ENCODE assay signal across 1 cellular context in the genomic region with DNA sequence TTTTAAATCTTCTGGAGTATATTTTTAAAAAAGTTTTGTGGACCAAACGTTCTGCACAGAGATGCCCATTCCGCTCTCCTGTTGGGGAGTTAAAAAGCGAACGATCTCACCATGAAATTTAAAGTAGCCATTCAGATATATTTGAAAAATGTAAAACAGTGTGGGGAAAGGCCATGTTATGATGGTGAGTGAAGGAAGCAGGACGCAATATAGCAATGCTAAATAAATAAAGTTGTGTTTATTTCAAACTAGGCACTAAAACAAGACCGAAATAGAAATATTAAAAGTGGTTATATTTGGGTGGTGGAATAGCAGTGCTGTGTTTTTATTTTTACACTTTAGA.
TF ChIP-seq lines count a peak whose summit lies in the region.

No MANE protein-coding gene starts in this region.

TF ChIP-seq in GM12878, 131 proteins besides CTCF, POLR2A, EP300 and RAD21 (continued from another document):
- TF ChIP-seq, protein P1, sequence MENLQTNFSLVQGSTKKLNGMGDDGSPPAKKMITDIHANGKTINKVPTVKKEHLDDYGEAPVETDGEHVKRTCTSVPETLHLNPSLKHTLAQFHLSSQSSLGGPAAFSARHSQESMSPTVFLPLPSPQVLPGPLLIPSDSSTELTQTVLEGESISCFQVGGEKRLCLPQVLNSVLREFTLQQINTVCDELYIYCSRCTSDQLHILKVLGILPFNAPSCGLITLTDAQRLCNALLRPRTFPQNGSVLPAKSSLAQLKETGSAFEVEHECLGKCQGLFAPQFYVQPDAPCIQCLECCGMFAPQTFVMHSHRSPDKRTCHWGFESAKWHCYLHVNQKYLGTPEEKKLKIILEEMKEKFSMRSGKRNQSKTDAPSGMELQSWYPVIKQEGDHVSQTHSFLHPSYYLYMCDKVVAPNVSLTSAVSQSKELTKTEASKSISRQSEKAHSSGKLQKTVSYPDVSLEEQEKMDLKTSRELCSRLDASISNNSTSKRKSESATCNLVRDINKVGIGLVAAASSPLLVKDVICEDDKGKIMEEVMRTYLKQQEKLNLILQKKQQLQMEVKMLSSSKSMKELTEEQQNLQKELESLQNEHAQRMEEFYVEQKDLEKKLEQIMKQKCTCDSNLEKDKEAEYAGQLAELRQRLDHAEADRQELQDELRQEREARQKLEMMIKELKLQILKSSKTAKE (IDR thresholded peaks at IDR 0.05; ENCODE audit: low read depth, poor library complexity, severe bottlenecking): no peak
- TF ChIP-seq ASH2L (IDR thresholded peaks at IDR 0.05; ENCODE audit: borderline replicate concordance, low read depth): 0 out of 2 replicates have a peak, but pooled peaks have one; percentile 10
- no peak for TF ChIP-seq FOXM1 (IDR thresholded peaks at IDR 0.05; ENCODE audit: low read depth, low read length)
- TF ChIP-seq, protein P2, sequence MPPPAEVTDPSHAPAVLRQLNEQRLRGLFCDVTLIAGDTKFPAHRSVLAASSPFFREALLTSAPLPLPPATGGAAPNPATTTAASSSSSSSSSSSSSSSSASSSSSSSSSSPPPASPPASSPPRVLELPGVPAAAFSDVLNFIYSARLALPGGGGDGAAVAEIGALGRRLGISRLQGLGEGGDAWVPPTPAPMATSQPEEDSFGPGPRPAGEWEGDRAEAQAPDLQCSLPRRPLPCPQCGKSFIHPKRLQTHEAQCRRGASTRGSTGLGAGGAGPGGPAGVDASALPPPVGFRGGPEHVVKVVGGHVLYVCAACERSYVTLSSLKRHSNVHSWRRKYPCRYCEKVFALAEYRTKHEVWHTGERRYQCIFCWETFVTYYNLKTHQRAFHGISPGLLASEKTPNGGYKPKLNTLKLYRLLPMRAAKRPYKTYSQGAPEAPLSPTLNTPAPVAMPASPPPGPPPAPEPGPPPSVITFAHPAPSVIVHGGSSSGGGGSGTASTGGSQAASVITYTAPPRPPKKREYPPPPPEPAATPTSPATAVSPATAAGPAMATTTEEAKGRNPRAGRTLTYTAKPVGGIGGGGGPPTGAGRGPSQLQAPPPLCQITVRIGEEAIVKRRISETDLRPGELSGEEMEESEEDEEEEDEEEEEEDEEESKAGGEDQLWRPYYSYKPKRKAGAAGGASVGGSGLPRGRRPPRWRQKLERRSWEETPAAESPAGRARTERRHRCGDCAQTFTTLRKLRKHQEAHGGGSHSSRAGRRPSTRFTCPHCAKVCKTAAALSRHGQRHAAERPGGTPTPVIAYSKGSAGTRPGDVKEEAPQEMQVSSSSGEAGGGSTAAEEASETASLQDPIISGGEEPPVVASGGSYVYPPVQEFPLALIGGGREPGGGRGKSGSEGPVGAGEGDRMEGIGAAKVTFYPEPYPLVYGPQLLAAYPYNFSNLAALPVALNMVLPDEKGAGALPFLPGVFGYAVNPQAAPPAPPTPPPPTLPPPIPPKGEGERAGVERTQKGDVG (CRISPR knock-in tag; IDR thresholded peaks at IDR 0.05): no peak
- no peak for TF ChIP-seq CBFB (IDR thresholded peaks at IDR 0.05; ENCODE audit: low read depth)
- no peak for TF ChIP-seq CHD4 (IDR thresholded peaks at IDR 0.05)
- no peak for TF ChIP-seq CREB1 (IDR thresholded peaks at IDR 0.05; ENCODE audit: low read depth)
- no peak for TF ChIP-seq TBL1XR1 (IDR thresholded peaks at IDR 0.05; ENCODE audit: low read depth, low read length)
- TF ChIP-seq CREM (IDR thresholded peaks at IDR 0.05; ENCODE audit: low read depth): no peak
- no peak for TF ChIP-seq MYC (IDR thresholded peaks at IDR 0.05; ENCODE audit: insufficient read depth, insufficient read length, insufficient replicate concordance, low read length, severe bottlenecking)
- TF ChIP-seq, protein P3, sequence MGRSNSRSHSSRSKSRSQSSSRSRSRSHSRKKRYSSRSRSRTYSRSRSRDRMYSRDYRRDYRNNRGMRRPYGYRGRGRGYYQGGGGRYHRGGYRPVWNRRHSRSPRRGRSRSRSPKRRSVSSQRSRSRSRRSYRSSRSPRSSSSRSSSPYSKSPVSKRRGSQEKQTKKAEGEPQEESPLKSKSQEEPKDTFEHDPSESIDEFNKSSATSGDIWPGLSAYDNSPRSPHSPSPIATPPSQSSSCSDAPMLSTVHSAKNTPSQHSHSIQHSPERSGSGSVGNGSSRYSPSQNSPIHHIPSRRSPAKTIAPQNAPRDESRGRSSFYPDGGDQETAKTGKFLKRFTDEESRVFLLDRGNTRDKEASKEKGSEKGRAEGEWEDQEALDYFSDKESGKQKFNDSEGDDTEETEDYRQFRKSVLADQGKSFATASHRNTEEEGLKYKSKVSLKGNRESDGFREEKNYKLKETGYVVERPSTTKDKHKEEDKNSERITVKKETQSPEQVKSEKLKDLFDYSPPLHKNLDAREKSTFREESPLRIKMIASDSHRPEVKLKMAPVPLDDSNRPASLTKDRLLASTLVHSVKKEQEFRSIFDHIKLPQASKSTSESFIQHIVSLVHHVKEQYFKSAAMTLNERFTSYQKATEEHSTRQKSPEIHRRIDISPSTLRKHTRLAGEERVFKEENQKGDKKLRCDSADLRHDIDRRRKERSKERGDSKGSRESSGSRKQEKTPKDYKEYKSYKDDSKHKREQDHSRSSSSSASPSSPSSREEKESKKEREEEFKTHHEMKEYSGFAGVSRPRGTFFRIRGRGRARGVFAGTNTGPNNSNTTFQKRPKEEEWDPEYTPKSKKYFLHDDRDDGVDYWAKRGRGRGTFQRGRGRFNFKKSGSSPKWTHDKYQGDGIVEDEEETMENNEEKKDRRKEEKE (IDR thresholded peaks at IDR 0.05): no peak
- no peak for TF ChIP-seq GABPA (IDR thresholded peaks at IDR 0.05; ENCODE audit: low read depth)
- TF ChIP-seq RBBP5 (conservative IDR thresholded peaks at IDR 0.05): no peak
- TF ChIP-seq SPI1 (IDR thresholded peaks at IDR 0.05; ENCODE audit: borderline replicate concordance, insufficient read depth, low read depth, low read length): no peak
- no peak for TF ChIP-seq ESRRA (IDR thresholded peaks at IDR 0.05; ENCODE audit: low read length)
- no peak for TF ChIP-seq BHLHE40 (IDR thresholded peaks at IDR 0.05; ENCODE audit: borderline replicate concordance in 1 of 2, low read depth in 2 of 2, low read length in 1 of 2)
- no peak for TF ChIP-seq SIX5 (IDR thresholded peaks at IDR 0.05; ENCODE audit: low read depth, low read length, severe bottlenecking)
- TF ChIP-seq SREBF2 (IDR thresholded peaks at IDR 0.05; ENCODE audit: low read length): no peak
- TF ChIP-seq ZNF274 (IDR thresholded peaks at IDR 0.05; ENCODE audit: insufficient read depth, insufficient read length): no peak
- no peak for TF ChIP-seq HDAC6 (IDR thresholded peaks at IDR 0.05; ENCODE audit: unreplicated experiment)
- TF ChIP-seq TAF1 (IDR thresholded peaks at IDR 0.05; ENCODE audit: borderline replicate concordance, low read depth, low read length): no peak
- TF ChIP-seq, protein P4, sequence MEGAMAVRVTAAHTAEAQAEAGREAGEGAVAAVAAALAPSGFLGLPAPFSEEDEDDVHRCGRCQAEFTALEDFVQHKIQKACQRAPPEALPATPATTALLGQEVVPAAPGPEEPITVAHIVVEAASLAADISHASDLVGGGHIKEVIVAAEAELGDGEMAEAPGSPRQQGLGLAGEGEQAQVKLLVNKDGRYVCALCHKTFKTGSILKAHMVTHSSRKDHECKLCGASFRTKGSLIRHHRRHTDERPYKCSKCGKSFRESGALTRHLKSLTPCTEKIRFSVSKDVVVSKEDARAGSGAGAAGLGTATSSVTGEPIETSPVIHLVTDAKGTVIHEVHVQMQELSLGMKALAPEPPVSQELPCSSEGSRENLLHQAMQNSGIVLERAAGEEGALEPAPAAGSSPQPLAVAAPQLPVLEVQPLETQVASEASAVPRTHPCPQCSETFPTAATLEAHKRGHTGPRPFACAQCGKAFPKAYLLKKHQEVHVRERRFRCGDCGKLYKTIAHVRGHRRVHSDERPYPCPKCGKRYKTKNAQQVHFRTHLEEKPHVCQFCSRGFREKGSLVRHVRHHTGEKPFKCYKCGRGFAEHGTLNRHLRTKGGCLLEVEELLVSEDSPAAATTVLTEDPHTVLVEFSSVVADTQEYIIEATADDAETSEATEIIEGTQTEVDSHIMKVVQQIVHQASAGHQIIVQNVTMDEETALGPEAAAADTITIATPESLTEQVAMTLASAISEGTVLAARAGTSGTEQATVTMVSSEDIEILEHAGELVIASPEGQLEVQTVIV (IDR thresholded peaks at IDR 0.05; ENCODE audit: borderline replicate concordance, partially characterized antibody): no peak
- TF ChIP-seq NFIC (IDR thresholded peaks at IDR 0.05; ENCODE audit: low read depth, low read length): no peak
- TF ChIP-seq GATAD2B (conservative IDR thresholded peaks at IDR 0.05; ENCODE audit: low read depth): no peak
- TF ChIP-seq EZH2 (IDR thresholded peaks at IDR 0.05; ENCODE audit: borderline replicate concordance, control insufficient read depth, low read depth, low read length): no peak
- peak; percentile 8 for TF ChIP-seq ATF7 (IDR thresholded peaks at IDR 0.05; ENCODE audit: low read depth)
- TF ChIP-seq, protein P5, sequence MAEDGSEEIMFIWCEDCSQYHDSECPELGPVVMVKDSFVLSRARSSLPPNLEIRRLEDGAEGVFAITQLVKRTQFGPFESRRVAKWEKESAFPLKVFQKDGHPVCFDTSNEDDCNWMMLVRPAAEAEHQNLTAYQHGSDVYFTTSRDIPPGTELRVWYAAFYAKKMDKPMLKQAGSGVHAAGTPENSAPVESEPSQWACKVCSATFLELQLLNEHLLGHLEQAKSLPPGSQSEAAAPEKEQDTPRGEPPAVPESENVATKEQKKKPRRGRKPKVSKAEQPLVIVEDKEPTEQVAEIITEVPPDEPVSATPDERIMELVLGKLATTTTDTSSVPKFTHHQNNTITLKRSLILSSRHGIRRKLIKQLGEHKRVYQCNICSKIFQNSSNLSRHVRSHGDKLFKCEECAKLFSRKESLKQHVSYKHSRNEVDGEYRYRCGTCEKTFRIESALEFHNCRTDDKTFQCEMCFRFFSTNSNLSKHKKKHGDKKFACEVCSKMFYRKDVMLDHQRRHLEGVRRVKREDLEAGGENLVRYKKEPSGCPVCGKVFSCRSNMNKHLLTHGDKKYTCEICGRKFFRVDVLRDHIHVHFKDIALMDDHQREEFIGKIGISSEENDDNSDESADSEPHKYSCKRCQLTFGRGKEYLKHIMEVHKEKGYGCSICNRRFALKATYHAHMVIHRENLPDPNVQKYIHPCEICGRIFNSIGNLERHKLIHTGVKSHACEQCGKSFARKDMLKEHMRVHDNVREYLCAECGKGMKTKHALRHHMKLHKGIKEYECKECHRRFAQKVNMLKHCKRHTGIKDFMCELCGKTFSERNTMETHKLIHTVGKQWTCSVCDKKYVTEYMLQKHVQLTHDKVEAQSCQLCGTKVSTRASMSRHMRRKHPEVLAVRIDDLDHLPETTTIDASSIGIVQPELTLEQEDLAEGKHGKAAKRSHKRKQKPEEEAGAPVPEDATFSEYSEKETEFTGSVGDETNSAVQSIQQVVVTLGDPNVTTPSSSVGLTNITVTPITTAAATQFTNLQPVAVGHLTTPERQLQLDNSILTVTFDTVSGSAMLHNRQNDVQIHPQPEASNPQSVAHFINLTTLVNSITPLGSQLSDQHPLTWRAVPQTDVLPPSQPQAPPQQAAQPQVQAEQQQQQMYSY (CRISPR knock-in tag; IDR thresholded peaks at IDR 0.05): no peak
- no peak for TF ChIP-seq JUNB (IDR thresholded peaks at IDR 0.05)
TF ChIP-seq in GM12878: peak in this region for 8.
